In the genomic region with DNA sequence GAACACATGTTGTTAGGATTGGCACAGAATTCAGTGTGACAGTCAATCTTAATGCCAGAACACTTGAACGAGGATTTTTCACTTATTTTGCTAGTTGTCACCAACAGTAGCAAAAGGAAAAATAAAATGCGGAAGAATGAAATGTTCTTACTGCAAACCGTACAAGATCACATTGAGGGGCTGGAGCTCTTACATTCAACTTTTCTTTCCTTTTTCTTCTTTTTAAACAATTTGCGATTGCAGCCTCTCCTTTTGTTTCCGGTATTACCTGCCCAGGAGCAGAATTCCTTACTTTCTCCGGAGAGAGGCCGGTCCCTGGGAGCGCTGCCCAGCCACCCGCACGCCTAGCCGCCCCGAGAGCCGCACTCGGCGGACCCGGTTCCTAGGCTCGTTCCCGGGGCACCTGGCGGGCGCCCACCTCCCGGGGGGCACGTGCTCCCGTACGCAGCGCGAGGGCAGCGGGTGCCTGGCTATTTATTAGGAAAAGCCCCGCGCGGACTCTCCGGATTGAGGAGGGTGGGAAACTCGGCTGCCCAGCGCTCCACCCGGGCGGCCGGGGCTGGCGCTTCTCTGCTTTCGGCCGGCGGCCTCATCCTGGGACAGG, we compare ENCODE assay signal across 1 cellular context.
TF ChIP-seq lines count a peak whose summit lies in the region.

No MANE protein-coding gene starts in this region.

TF ChIP-seq in GM23338, 12 proteins besides CTCF, POLR2A, EP300 and RAD21 (continued from another document):
- TF ChIP-seq JUNB (IDR thresholded peaks at IDR 0.05; ENCODE audit: unreplicated experiment) (no peak), POLR2AphosphoS5 (IDR thresholded peaks at IDR 0.05; ENCODE audit: low read depth) (no peak), NANOG (IDR thresholded peaks at IDR 0.05; ENCODE audit: borderline replicate concordance) (no peak)
- TF ChIP-seq, protein P1, sequence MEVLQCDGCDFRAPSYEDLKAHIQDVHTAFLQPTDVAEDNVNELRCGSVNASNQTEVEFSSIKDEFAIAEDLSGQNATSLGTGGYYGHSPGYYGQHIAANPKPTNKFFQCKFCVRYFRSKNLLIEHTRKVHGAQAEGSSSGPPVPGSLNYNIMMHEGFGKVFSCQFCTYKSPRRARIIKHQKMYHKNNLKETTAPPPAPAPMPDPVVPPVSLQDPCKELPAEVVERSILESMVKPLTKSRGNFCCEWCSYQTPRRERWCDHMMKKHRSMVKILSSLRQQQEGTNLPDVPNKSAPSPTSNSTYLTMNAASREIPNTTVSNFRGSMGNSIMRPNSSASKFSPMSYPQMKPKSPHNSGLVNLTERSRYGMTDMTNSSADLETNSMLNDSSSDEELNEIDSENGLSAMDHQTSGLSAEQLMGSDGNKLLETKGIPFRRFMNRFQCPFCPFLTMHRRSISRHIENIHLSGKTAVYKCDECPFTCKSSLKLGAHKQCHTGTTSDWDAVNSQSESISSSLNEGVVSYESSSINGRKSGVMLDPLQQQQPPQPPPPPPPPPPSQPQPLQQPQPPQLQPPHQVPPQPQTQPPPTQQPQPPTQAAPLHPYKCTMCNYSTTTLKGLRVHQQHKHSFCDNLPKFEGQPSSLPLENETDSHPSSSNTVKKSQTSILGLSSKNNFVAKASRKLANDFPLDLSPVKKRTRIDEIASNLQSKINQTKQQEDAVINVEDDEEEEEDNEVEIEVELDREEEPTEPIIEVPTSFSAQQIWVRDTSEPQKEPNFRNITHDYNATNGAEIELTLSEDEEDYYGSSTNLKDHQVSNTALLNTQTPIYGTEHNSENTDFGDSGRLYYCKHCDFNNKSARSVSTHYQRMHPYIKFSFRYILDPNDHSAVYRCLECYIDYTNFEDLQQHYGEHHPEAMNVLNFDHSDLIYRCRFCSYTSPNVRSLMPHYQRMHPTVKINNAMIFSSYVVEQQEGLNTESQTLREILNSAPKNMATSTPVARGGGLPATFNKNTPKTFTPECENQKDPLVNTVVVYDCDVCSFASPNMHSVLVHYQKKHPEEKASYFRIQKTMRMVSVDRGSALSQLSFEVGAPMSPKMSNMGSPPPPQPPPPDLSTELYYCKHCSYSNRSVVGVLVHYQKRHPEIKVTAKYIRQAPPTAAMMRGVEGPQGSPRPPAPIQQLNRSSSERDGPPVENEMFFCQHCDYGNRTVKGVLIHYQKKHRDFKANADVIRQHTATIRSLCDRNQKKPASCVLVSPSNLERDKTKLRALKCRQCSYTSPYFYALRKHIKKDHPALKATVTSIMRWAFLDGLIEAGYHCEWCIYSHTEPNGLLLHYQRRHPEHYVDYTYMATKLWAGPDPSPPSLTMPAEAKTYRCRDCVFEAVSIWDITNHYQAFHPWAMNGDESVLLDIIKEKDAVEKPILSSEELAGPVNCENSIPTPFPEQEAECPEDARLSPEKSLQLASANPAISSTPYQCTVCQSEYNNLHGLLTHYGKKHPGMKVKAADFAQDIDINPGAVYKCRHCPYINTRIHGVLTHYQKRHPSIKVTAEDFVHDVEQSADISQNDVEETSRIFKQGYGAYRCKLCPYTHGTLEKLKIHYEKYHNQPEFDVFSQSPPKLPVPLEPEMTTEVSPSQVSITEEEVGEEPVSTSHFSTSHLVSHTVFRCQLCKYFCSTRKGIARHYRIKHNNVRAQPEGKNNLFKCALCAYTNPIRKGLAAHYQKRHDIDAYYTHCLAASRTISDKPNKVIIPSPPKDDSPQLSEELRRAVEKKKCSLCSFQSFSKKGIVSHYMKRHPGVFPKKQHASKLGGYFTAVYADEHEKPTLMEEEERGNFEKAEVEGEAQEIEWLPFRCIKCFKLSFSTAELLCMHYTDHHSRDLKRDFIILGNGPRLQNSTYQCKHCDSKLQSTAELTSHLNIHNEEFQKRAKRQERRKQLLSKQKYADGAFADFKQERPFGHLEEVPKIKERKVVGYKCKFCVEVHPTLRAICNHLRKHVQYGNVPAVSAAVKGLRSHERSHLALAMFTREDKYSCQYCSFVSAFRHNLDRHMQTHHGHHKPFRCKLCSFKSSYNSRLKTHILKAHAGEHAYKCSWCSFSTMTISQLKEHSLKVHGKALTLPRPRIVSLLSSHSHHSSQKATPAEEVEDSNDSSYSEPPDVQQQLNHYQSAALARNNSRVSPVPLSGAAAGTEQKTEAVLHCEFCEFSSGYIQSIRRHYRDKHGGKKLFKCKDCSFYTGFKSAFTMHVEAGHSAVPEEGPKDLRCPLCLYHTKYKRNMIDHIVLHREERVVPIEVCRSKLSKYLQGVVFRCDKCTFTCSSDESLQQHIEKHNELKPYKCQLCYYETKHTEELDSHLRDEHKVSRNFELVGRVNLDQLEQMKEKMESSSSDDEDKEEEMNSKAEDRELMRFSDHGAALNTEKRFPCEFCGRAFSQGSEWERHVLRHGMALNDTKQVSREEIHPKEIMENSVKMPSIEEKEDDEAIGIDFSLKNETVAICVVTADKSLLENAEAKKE (CRISPR knock-in tag; IDR thresholded peaks at IDR 0.05) = no peak
- TF ChIP-seq, protein P2, sequence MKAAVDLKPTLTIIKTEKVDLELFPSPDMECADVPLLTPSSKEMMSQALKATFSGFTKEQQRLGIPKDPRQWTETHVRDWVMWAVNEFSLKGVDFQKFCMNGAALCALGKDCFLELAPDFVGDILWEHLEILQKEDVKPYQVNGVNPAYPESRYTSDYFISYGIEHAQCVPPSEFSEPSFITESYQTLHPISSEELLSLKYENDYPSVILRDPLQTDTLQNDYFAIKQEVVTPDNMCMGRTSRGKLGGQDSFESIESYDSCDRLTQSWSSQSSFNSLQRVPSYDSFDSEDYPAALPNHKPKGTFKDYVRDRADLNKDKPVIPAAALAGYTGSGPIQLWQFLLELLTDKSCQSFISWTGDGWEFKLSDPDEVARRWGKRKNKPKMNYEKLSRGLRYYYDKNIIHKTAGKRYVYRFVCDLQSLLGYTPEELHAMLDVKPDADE (IDR thresholded peaks at IDR 0.05) = no peak
- TF ChIP-seq, protein P3, sequence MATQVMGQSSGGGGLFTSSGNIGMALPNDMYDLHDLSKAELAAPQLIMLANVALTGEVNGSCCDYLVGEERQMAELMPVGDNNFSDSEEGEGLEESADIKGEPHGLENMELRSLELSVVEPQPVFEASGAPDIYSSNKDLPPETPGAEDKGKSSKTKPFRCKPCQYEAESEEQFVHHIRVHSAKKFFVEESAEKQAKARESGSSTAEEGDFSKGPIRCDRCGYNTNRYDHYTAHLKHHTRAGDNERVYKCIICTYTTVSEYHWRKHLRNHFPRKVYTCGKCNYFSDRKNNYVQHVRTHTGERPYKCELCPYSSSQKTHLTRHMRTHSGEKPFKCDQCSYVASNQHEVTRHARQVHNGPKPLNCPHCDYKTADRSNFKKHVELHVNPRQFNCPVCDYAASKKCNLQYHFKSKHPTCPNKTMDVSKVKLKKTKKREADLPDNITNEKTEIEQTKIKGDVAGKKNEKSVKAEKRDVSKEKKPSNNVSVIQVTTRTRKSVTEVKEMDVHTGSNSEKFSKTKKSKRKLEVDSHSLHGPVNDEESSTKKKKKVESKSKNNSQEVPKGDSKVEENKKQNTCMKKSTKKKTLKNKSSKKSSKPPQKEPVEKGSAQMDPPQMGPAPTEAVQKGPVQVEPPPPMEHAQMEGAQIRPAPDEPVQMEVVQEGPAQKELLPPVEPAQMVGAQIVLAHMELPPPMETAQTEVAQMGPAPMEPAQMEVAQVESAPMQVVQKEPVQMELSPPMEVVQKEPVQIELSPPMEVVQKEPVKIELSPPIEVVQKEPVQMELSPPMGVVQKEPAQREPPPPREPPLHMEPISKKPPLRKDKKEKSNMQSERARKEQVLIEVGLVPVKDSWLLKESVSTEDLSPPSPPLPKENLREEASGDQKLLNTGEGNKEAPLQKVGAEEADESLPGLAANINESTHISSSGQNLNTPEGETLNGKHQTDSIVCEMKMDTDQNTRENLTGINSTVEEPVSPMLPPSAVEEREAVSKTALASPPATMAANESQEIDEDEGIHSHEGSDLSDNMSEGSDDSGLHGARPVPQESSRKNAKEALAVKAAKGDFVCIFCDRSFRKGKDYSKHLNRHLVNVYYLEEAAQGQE (IDR thresholded peaks at IDR 0.05; ENCODE audit: unreplicated experiment) = no peak
